26 cellular contexts compared by ENCODE assay signal in the genomic region with DNA sequence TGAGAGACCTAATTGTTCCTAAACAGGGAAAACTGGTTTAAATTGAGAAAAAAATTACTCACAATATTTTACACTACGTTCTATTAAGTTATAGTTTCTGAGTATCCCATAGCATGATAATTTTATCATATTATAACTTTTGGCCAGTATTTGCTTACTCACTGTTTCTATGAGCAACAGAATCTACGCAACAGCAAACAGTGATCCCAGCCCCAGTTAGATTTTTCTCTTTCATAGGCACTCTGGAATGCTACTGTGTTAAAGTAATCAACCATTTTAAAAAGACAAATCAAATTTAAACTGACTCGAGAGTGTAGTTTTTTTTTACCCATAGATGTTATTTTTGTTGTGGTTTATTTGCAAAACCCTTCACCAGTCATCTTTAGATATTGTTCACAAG.
"Had no signal": no experiment of that assay in that cellular context is flagged by ENCODE, and none has a peak within 500 bp of the region (broad histone marks: within the 10 kb centered on the region; RNA-seq: fewer than 3 reads in every experiment).

No MANE protein-coding gene starts in this region.

- DNase-seq: activated CD4-positive, alpha-beta T cell treated with anti-CD3 and anti-CD28 coated beads for 4 hours; activated CD8-positive, alpha-beta memory T cell treated with anti-CD3 and anti-CD28 coated beads, Interleukin-2, amount 50 U/mL, for 4 hours; activated CD8-positive, alpha-beta T cell treated with anti-CD3 and anti-CD28 coated beads for 36 hours; activated naive CD4-positive, alpha-beta T cell treated with anti-CD3 and anti-CD28 coated beads, Interleukin-2, amount 50 U/mL, for 16 hours; activated naive CD8-positive, alpha-beta T cell treated with anti-CD3 and anti-CD28 coated beads, Interleukin-2, amount 10 ng/mL, durations not matched to agents 7 days and 5 days; activated T-cell treated with anti-CD3 and anti-CD28 coated beads, Interleukin-2, amount 50 U/mL, for 72 hours; adrenal gland; aorta; body of pancreas; Kasumi-1; KBM-7; NCI-H1048; NCI-H146; NCI-H1930; NCI-H345; NCI-H510A treated with DMSO at 0.1 percent for 48 hours; NCI-H69; NK-92 treated with Interleukin-12 subunit alpha and Interleukin-12 subunit beta, amount 100 ng/mL, for 24 hours; OCI-M1; SHP77 had no signal

- H3K4me3 Mint-ChIP-seq: activated CD8-positive, alpha-beta T cell treated with anti-CD3 and anti-CD28 coated beads for 36 hours; activated naive CD8-positive, alpha-beta T cell treated with anti-CD3 and anti-CD28 coated beads, Interleukin-2, amount 10 ng/mL, durations not matched to agents 7 days and 5 days; activated T-cell treated with anti-CD3 and anti-CD28 coated beads, Interleukin-2, amount 50 U/mL, for 72 hours; T-helper 1 cell treated with Interleukin-12 subunit alpha and Interleukin-12 subunit beta and Interleukin-4 antibody, amounts not matched to agents 30 μg/mL and 1 μg/mL, for 36 hours had no signal

- H3K4me1 Mint-ChIP-seq: activated naive CD8-positive, alpha-beta T cell treated with anti-CD3 and anti-CD28 coated beads, Interleukin-2, amount 10 ng/mL, durations not matched to agents 7 days and 5 days had no signal

- H3K9me3 Mint-ChIP-seq: T-helper 1 cell treated with Interleukin-12 subunit alpha and Interleukin-12 subunit beta and Interleukin-4 antibody, amounts not matched to agents 30 μg/mL and 1 μg/mL, for 36 hours had no signal

- H3K27me3 ChIP-seq: adrenal gland, body of pancreas, cardiac muscle cell had no signal

- H3K4me1 ChIP-seq: adrenal gland, body of pancreas had no signal

- H3K27ac Mint-ChIP-seq: activated CD8-positive, alpha-beta T cell treated with anti-CD3 and anti-CD28 coated beads for 36 hours; activated naive CD8-positive, alpha-beta T cell treated with anti-CD3 and anti-CD28 coated beads, Interleukin-2, amount 10 ng/mL, durations not matched to agents 7 days and 5 days; activated T-cell treated with anti-CD3 and anti-CD28 coated beads, Interleukin-2, amount 50 U/mL, for 72 hours; T-helper 1 cell treated with Interleukin-12 subunit alpha and Interleukin-12 subunit beta and Interleukin-4 antibody, amounts not matched to agents 30 μg/mL and 1 μg/mL, for 36 hours had no signal

- ATAC-seq: activated CD4-positive, CD25-positive, alpha-beta regulatory T cell treated with anti-CD3 and anti-CD28 coated beads, Interleukin-2, amount 50 U/mL, for 24 hours; activated CD8-positive, alpha-beta T cell treated with anti-CD3 and anti-CD28 coated beads for 36 hours; activated T-cell treated with anti-CD3 and anti-CD28 coated beads, Interleukin-2, amount 50 U/mL, for 72 hours; body of pancreas; Panc1; SK-N-SH treated with all-trans-retinoic acid at 6 μM for 48 hours had no signal

- H3K4me3 ChIP-seq: adrenal gland, body of pancreas, cardiac muscle cell, SJSA1 had no signal

- H3K27me3 Mint-ChIP-seq: activated CD8-positive, alpha-beta T cell treated with anti-CD3 and anti-CD28 coated beads for 36 hours; activated naive CD8-positive, alpha-beta T cell treated with anti-CD3 and anti-CD28 coated beads, Interleukin-2, amount 10 ng/mL, durations not matched to agents 7 days and 5 days had no signal

- H3K27ac ChIP-seq: adrenal gland, body of pancreas, cardiac muscle cell, SJSA1 had no signal

- H3K9me3 ChIP-seq: adrenal gland, body of pancreas, SJSA1 had no signal

- H3K36me3 ChIP-seq: adrenal gland, cardiac muscle cell, SJSA1 had no signal
